In the genomic region with DNA sequence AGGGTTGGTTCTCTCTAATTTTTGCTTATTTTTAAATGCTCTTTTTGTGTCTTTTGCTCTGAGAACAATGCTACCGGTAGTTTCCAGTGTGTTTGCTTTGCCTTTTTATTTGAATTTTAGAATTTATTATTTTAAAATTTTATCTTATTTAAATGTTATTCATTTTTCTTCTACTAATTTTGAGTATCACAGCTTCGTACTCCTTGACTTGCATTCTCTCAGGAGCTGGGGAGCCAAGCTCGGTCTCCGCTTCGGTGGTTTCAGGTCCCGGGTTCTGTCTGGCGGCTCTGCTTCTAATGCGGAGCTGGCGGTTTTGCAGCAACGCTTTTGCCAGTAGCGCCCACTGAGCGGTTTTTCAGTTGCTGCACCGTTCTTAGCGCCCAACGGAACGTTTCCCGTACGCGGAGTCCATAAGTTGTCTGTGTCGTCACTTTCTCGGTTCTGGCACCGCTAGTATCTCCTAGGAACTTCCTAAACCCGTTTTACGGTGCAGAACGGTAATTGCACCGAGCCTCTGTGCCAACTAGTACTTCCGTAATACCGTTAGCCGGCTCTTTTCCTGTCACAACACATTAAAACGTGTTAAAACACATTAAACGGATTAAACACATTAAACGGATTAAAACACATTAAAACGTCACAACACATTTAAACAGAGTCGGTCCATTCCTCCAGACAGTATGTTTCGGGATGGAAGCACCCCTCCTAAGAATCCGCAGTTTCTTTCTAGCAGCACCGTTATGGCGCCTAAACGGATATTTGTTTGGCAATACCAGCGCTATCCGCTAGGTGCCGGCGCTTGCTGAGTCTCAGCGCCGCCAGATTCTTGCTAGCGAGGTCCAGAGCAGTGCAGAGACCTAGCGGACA, we compare ENCODE assay signal across 8 cellular contexts. TPM values are rescaled to one million over a fixed set of nuclear protein-coding genes. Genes with fewer than 3 reads are reported as not detected.
DNase-seq lines count a peak whose midpoint lies in the region; ATAC-seq and TF ChIP-seq lines count a peak whose summit lies in the region.

No MANE protein-coding gene starts in this region.

- ATAC-seq in GM19397 (IDR thresholded peaks at IDR 0.05; ENCODE audit: unreplicated experiment) (peak; percentile 54), HG03565 (IDR thresholded peaks at IDR 0.05; ENCODE audit: unreplicated experiment) (peak; percentile 50), SK-N-SH treated with all-trans-retinoic acid at 6 μM for 48 hours (peak; percentile 90), left cardiac atrium (peak; percentile 75 to 78)

- H3K4me3 ChIP-seq in uterus = peak overlapping the region; percentile 19 to 42

- H3K4me1 Mint-ChIP-seq in activated naive CD8-positive, alpha-beta T cell treated with anti-CD3 and anti-CD28 coated beads for 36 hours = peaks cover 21% of the 10 kb centered on the region

- TF ChIP-seq POLR2A in uterus (IDR thresholded peaks at IDR 0.05) = no peak

- DNase-seq in CD1c-positive myeloid dendritic cell (ENCODE audit: extremely low spot score) (peak; percentile 96), left cardiac atrium (peak; percentile 90), pulmonary artery endothelial cell (ENCODE audit: low read depth, low spot score) (peak; percentile 85), uterus (peak; percentile 84 to 86)
- DNase-seq in activated naive CD8-positive, alpha-beta T cell treated with anti-CD3 and anti-CD28 coated beads for 36 hours = peak; percentile 87

- peaks cover 7% of the 10 kb centered on the region for H3K36me3 Mint-ChIP-seq in activated naive CD8-positive, alpha-beta T cell treated with anti-CD3 and anti-CD28 coated beads for 36 hours

- H3K27me3 Mint-ChIP-seq in activated naive CD8-positive, alpha-beta T cell treated with anti-CD3 and anti-CD28 coated beads for 36 hours = no peaks in the 10 kb centered on the region

- no peaks in the 10 kb centered on the region for H3K36me3 ChIP-seq in uterus

- no peaks in the 10 kb centered on the region for H3K9me3 Mint-ChIP-seq in activated naive CD8-positive, alpha-beta T cell treated with anti-CD3 and anti-CD28 coated beads for 36 hours

- H3K27ac ChIP-seq in uterus = peak overlapping the region; percentile 75 to 87

- H3K9me3 ChIP-seq in uterus = no peaks in the 10 kb centered on the region

- H3K4me3 Mint-ChIP-seq in activated naive CD8-positive, alpha-beta T cell treated with anti-CD3 and anti-CD28 coated beads for 36 hours = peak overlapping the region; percentile 97

- peaks cover 26 to 66% of the 10 kb centered on the region in 2 donors for H3K27me3 ChIP-seq in uterus

- intact Hi-C loops in left cardiac atrium (cut with DNase I) (loop anchor here (5.0 kb wide), 2 partner anchors 42 to 48 kb away; a partner anchor contains a TSS), uterus (cut with DNase I; ENCODE audit: low total_unique reads) (no loop called here)

- H3K27ac Mint-ChIP-seq in activated naive CD8-positive, alpha-beta T cell treated with anti-CD3 and anti-CD28 coated beads for 36 hours = peak overlapping the region; percentile 100

- no peaks in the 10 kb centered on the region for H3K4me1 ChIP-seq in uterus

- peak; percentile 73 to 88 (median 84) for TF ChIP-seq CTCF in uterus (IDR thresholded peaks at IDR 0.05)

TF ChIP-seq in SK-N-SH treated with all-trans-retinoic acid at 6 μM for 48 hours, 23 proteins besides CTCF, POLR2A, EP300 and RAD21:
- TF ChIP-seq ZFP3 (CRISPR knock-in tag; IDR thresholded peaks at IDR 0.05) (no peak), PPARA (CRISPR knock-in tag; IDR thresholded peaks at IDR 0.05; ENCODE audit: borderline replicate concordance) (no peak), ARNTL (CRISPR knock-in tag; IDR thresholded peaks at IDR 0.05; ENCODE audit: borderline replicate concordance, low read depth) (no peak), ESRRG (CRISPR knock-in tag; IDR thresholded peaks at IDR 0.05) (no peak), SNAI2 (CRISPR knock-in tag; IDR thresholded peaks at IDR 0.05) (no peak), ZC3H10 (CRISPR knock-in tag; IDR thresholded peaks at IDR 0.05) (no peak), CSDC2 (CRISPR knock-in tag; IDR thresholded peaks at IDR 0.05) (no peak), ZNF565 (CRISPR knock-in tag; conservative IDR thresholded peaks at IDR 0.05; ENCODE audit: low read depth) (no peak), TCF4 (CRISPR knock-in tag; IDR thresholded peaks at IDR 0.05; ENCODE audit: borderline replicate concordance) (no peak), TOX (CRISPR knock-in tag; IDR thresholded peaks at IDR 0.05; ENCODE audit: borderline replicate concordance) (no peak), OSR1 (CRISPR knock-in tag; IDR thresholded peaks at IDR 0.05) (no peak), ZNF70 (CRISPR knock-in tag; IDR thresholded peaks at IDR 0.05) (no peak)
- TF ChIP-seq, protein P1, sequence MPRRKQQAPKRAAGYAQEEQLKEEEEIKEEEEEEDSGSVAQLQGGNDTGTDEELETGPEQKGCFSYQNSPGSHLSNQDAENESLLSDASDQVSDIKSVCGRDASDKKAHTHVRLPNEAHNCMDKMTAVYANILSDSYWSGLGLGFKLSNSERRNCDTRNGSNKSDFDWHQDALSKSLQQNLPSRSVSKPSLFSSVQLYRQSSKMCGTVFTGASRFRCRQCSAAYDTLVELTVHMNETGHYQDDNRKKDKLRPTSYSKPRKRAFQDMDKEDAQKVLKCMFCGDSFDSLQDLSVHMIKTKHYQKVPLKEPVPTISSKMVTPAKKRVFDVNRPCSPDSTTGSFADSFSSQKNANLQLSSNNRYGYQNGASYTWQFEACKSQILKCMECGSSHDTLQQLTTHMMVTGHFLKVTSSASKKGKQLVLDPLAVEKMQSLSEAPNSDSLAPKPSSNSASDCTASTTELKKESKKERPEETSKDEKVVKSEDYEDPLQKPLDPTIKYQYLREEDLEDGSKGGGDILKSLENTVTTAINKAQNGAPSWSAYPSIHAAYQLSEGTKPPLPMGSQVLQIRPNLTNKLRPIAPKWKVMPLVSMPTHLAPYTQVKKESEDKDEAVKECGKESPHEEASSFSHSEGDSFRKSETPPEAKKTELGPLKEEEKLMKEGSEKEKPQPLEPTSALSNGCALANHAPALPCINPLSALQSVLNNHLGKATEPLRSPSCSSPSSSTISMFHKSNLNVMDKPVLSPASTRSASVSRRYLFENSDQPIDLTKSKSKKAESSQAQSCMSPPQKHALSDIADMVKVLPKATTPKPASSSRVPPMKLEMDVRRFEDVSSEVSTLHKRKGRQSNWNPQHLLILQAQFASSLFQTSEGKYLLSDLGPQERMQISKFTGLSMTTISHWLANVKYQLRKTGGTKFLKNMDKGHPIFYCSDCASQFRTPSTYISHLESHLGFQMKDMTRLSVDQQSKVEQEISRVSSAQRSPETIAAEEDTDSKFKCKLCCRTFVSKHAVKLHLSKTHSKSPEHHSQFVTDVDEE (CRISPR knock-in tag; IDR thresholded peaks at IDR 0.05) = no peak
- TF ChIP-seq, protein P2, sequence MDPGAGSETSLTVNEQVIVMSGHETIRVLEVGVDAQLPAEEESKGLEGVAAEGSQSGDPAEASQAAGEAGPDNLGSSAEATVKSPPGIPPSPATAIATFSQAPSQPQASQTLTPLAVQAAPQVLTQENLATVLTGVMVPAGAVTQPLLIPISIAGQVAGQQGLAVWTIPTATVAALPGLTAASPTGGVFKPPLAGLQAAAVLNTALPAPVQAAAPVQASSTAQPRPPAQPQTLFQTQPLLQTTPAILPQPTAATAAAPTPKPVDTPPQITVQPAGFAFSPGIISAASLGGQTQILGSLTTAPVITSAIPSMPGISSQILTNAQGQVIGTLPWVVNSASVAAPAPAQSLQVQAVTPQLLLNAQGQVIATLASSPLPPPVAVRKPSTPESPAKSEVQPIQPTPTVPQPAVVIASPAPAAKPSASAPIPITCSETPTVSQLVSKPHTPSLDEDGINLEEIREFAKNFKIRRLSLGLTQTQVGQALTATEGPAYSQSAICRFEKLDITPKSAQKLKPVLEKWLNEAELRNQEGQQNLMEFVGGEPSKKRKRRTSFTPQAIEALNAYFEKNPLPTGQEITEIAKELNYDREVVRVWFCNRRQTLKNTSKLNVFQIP (CRISPR knock-in tag; IDR thresholded peaks at IDR 0.05; ENCODE audit: borderline replicate concordance, low read depth) = no peak
- TF ChIP-seq, protein P3, sequence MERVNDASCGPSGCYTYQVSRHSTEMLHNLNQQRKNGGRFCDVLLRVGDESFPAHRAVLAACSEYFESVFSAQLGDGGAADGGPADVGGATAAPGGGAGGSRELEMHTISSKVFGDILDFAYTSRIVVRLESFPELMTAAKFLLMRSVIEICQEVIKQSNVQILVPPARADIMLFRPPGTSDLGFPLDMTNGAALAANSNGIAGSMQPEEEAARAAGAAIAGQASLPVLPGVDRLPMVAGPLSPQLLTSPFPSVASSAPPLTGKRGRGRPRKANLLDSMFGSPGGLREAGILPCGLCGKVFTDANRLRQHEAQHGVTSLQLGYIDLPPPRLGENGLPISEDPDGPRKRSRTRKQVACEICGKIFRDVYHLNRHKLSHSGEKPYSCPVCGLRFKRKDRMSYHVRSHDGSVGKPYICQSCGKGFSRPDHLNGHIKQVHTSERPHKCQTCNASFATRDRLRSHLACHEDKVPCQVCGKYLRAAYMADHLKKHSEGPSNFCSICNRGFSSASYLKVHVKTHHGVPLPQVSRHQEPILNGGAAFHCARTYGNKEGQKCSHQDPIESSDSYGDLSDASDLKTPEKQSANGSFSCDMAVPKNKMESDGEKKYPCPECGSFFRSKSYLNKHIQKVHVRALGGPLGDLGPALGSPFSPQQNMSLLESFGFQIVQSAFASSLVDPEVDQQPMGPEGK (CRISPR knock-in tag; IDR thresholded peaks at IDR 0.05; ENCODE audit: borderline replicate concordance) = no peak

RNA-seq across cellular contexts. Expression of a gene that starts 45.6 kb away (rescaled TPM):
- total RNA-seq in activated naive CD8-positive, alpha-beta T cell treated with anti-CD3 and anti-CD28 coated beads for 36 hours = 1 to 10 TPM; 8.5 to 9.9 TPM
- total RNA-seq in left cardiac atrium = 1 to 10 TPM; 1.6 to 1.9 TPM
- total RNA-seq in pulmonary artery endothelial cell = 1.2 and 1.4 TPM in 2 replicates
- total RNA-seq in uterus = 10 to 100 TPM in 2 of 4 donors, 1 to 10 TPM in 2; 2.4 to 62.8 (median 8.5) TPM

Comparison
In these comparisons a context has a peak if more than half of its experiments do, and no peak if none do; other contexts are left out.
1. Peak in every context shown above with its lines: DNase-seq, ATAC-seq, H3K4me3 ChIP-seq and H3K27ac ChIP-seq.